ENCODE assay signal across 18 cellular contexts in genomic region chr12:64389154-64389553, GRCh38. TPM values are rescaled to one million over a fixed set of nuclear protein-coding genes. Genes with fewer than 3 reads are reported as not detected.
A peak's percentile ranks its signal among the peaks of the same experiment; 100 is the strongest.
DNase-seq lines count a peak whose midpoint lies in the region; ATAC-seq, FAIRE-seq and TF ChIP-seq lines count a peak whose summit lies in the region.
"Had no signal": no experiment of that assay in that cellular context is flagged by ENCODE, and none has a peak within 500 bp of the region (broad histone marks: within the 10 kb centered on the region; RNA-seq: fewer than 3 reads in every experiment).

No MANE protein-coding gene starts in this region.

- H3K9me3 ChIP-seq in keratinocyte (ENCODE audit: control insufficient read depth, low read depth, low read length) = no peaks in the 10 kb centered on the region
- H3K9me3 ChIP-seq: pancreas had no signal

- no peak overlapping the region for H3K9ac ChIP-seq in keratinocyte (ENCODE audit: control insufficient read depth, extremely low read depth, insufficient read depth, low read length)

- peaks cover 22% of the 10 kb centered on the region for H3K4me1 ChIP-seq in keratinocyte (ENCODE audit: control insufficient read depth, extremely low read depth, insufficient read depth, low read length)
- H3K4me1 ChIP-seq: pancreas had no signal

- no peaks in the 10 kb centered on the region for H4K20me1 ChIP-seq in keratinocyte (ENCODE audit: control insufficient read depth, extremely low read depth, insufficient read depth, low read length)

- ATAC-seq in HG03280 (IDR thresholded peaks at IDR 0.05; ENCODE audit: unreplicated experiment) (no peak), Right ventricle myocardium inferior (no peak)
- ATAC-seq: activated T-cell treated with anti-CD3 and anti-CD28 coated beads, Interleukin-2, amount 50 U/mL, for 72 hours; naive thymus-derived CD8-positive, alpha-beta T cell; pancreas; sciatic nerve; stimulated activated naive B cell treated with anti-CD40 and anti-IgM and Interleukin-4, amounts not matched to agents 10 μg/mL and 1 μg/mL and 100 μg/mL, for 72 hours had no signal

- H3K4me2 ChIP-seq in keratinocyte (ENCODE audit: control insufficient read depth, extremely low read depth, insufficient read depth, low read depth, low read length) = peak overlapping the region; percentile 24

- H3K9me1 ChIP-seq in keratinocyte (ENCODE audit: control insufficient read depth, extremely low read depth, insufficient read depth, low read length) = no peaks in the 10 kb centered on the region

- H3K4me3 ChIP-seq in keratinocyte (ENCODE audit: control insufficient read depth in 2 of 3, extremely low read depth in 1 of 3, insufficient read depth in 2 of 3, low read depth in 1 of 3, low read length in 3 of 3) = no peak overlapping the region
- H3K4me3 ChIP-seq: pancreas had no signal

- H3K79me2 ChIP-seq in keratinocyte (ENCODE audit: control insufficient read depth, insufficient read depth, low read length) = no peaks in the 10 kb centered on the region

- no peak for TF ChIP-seq CTCF in keratinocyte (optimal IDR thresholded peaks at IDR 0.05 in 1 of 3, IDR thresholded peaks at IDR 0.05 in 1 of 3, conservative IDR thresholded peaks at IDR 0.05 in 1 of 3; ENCODE audit: extremely low read depth in 1 of 3, insufficient read depth in 2 of 3, low read length in 3 of 3)

- no peaks in the 10 kb centered on the region for H3K27me3 ChIP-seq in keratinocyte (ENCODE audit: control insufficient read depth, extremely low read depth, insufficient read depth, low read length)

- in situ Hi-C loops in ACHN (cut with HindIII; ENCODE audit: low pct_ligation_motif_present, low pct_unique_long_range_greater_than_20kb, low sequenced_read_pairs) = loop anchor here (25.0 kb wide), 1 partner anchor 102 kb away; no protein-coding TSS in a partner anchor

- intact Hi-C loops in Right ventricle myocardium inferior (cut with DNase I) = no loop called here

- FAIRE-seq in keratinocyte (lab: Jason Lieb, UNC) = no peak
- FAIRE-seq: pancreas had no signal

- dilution Hi-C loops in keratinocyte (cut with MboI; ENCODE audit: extremely low pct_ligation_motif_present, low sequenced_read_pairs) = no loop called here

- DNase-seq in DMS53 (lab: John Stamatoyannopoulos, UW) (peak; percentile 87), NCI-H146 (lab: John Stamatoyannopoulos, UW) (peak; percentile 74), NCI-H526 treated with DMSO at 0.1 percent for 48 hours (lab: John Stamatoyannopoulos, UW) (peak; percentile 69), keratinocyte (ENCODE audit: low read depth, low spot score) (no peak), ACHN (no peak), Right ventricle myocardium inferior (ENCODE audit: missing footprints) (no peak)
- DNase-seq: activated T-cell treated with anti-CD3 and anti-CD28 coated beads, Interleukin-2, amount 50 U/mL, for 72 hours; GF-D8; GOT3; hypothalamus; mesendoderm; naive thymus-derived CD8-positive, alpha-beta T cell; pancreas; RPMI8226; stimulated activated naive B cell treated with anti-CD40 and anti-IgM and Interleukin-4, amounts not matched to agents 10 μg/mL and 1 μg/mL and 100 μg/mL, for 72 hours had no signal

- H3K36me3 ChIP-seq in keratinocyte (ENCODE audit: control insufficient read depth in 2 of 2, extremely low read depth in 1 of 2, insufficient read depth in 2 of 2, low read length in 2 of 2) = no peaks in the 10 kb centered on the region
- H3K36me3 ChIP-seq: pancreas had no signal

- H3K27ac ChIP-seq in keratinocyte (ENCODE audit: control insufficient read depth, insufficient read depth, low read length) = no peak overlapping the region
- H3K27ac ChIP-seq: pancreas had no signal

- peak overlapping the region; percentile 74 for H2AFZ ChIP-seq in keratinocyte (ENCODE audit: control insufficient read depth, low read length)

RNA-seq across cellular contexts. Expression of gene C12orf56, which starts 1.4 kb away (rescaled TPM):
- polyA plus RNA-seq in keratinocyte = 0.03 to 0.18 TPM (median 0.14 TPM) in 3 replicates
- 0.19 TPM for polyA plus RNA-seq in keratinocyte (2011; ENCODE audit: low read depth)
- 0.06 and 0.21 TPM in 2 replicates for polyA plus RNA-seq in keratinocyte (2011; cell fraction: cytosol; rRNA removed)
- polyA plus RNA-seq in keratinocyte (2011; cell fraction: nucleus; rRNA removed) = 0.07 and 0.28 TPM in 2 replicates
- polyA plus RNA-seq in keratinocyte (2012; ENCODE audit: low replicate concordance) = 0.08 and 0.75 TPM in 2 replicates
- 0.07 to 0.32 TPM in 2 of 3 replicates, not detected in the other for polyA minus RNA-seq in keratinocyte
- not detected for polyA minus RNA-seq in keratinocyte (2011; cell fraction: cytosol; rRNA and poly(A)+ RNA removed)
- not detected in 2 replicates for polyA minus RNA-seq in keratinocyte (2011; cell fraction: nucleus; rRNA and poly(A)+ RNA removed)
- not detected for total RNA-seq in Right ventricle myocardium inferior
- total RNA-seq: activated CD8-positive, alpha-beta memory T cell treated with anti-CD3 and anti-CD28 coated beads for 36 hours; activated T-cell treated with anti-CD3 and anti-CD28 coated beads, Interleukin-2, amount 50 U/mL, for 72 hours; naive thymus-derived CD8-positive, alpha-beta T cell; pancreas had no signal

RNA-seq across cellular contexts. Expression of gene XPOT, which starts 15.0 kb away (rescaled TPM):
- polyA plus RNA-seq in keratinocyte = 53.6 to 93.8 TPM (median 65.5 TPM) in 3 replicates
- 51.7 TPM for polyA plus RNA-seq in keratinocyte (2011; ENCODE audit: low read depth)
- polyA plus RNA-seq in keratinocyte (2011; cell fraction: cytosol; rRNA removed) = 36.7 and 86.2 TPM in 2 replicates
- polyA plus RNA-seq in keratinocyte (2011; cell fraction: nucleus; rRNA removed) = 78.6 and 101 TPM in 2 replicates
- 48.1 and 65.8 TPM in 2 replicates for polyA plus RNA-seq in keratinocyte (2012; ENCODE audit: low replicate concordance)
- 12.1 to 84.4 TPM (median 49.3 TPM) in 3 replicates for polyA minus RNA-seq in keratinocyte
- 59.3 TPM for polyA minus RNA-seq in keratinocyte (2011; cell fraction: cytosol; rRNA and poly(A)+ RNA removed)
- polyA minus RNA-seq in keratinocyte (2011; cell fraction: nucleus; rRNA and poly(A)+ RNA removed) = 38.1 and 64.8 TPM in 2 replicates
- 25.4 TPM for total RNA-seq in Right ventricle myocardium inferior

Comparison
In these comparisons a context has a peak if more than half of its experiments do, and no peak if none do; other contexts are left out.
1. DNase-seq: peak in DMS53 (single experiment), NCI-H146 (single experiment) and NCI-H526 treated with DMSO at 0.1 percent for 48 hours (single experiment); none in keratinocyte (single experiment), ACHN (single experiment) and Right ventricle myocardium inferior (single experiment).